In the genomic region with DNA sequence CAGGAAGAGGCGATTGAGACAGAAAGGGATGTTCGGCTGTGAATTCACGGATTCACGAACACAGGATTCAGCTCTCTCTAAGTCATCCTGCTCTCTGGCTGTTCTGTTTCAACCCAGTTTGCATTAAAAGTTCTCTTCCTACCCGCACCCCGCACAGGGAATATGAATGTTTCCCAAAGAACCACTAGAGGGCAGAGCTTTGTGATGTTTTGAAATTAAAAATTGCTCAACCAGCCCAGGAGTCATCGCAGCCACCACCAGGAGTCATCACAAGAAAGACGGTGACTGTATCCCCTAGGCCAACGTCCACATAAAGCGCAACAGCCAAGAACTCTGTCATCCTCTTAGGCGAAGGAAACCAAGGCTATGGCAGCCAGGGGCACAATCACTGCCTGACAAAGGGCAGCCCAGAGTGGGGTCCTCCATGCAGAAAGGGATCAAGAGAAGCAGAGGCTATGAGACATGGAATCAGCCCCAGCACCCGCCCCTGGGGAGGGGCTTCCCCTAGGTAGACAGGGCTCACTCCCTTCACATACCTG, we compare ENCODE assay signal across 8 cellular contexts.
DNase-seq lines count a peak whose midpoint lies in the region; ATAC-seq, FAIRE-seq and TF ChIP-seq lines count a peak whose summit lies in the region.

No MANE protein-coding gene starts in this region.

- no peaks in the 10 kb centered on the region for H3K36me3 ChIP-seq in psoas muscle (ENCODE audit: insufficient read depth in 1 of 2, low read depth in 1 of 2)

- no peaks in the 10 kb centered on the region for H3K9me3 ChIP-seq in AG04450 (ENCODE audit: control insufficient read depth, insufficient read depth, low read length)
- no peaks in the 10 kb centered on the region for H3K9me3 ChIP-seq in psoas muscle

- intact Hi-C loops in psoas muscle (cut with DNase I), result loop anchor here in 1 of 2 donors (10.0 kb wide), 1 partner anchor 482 kb away; the partner anchor contains the start of gene CCDC73

- H3K27ac ChIP-seq in AG04450 (ENCODE audit: low read depth, low read length) (no peak overlapping the region), psoas muscle (no peak overlapping the region)

- H3K4me3 ChIP-seq in AG04450 (ENCODE audit: low read depth, low read length) (no peak overlapping the region), foreskin fibroblast (ENCODE audit: low read depth in 1 of 2, low read length in 2 of 2) (no peak overlapping the region), psoas muscle (no peak overlapping the region)
- peak overlapping the region; percentile 13; the same call in 1 of the 2 replicates for H3K4me3 ChIP-seq in Jurkat, Clone E6-1 (ENCODE audit: low read length)

- no peaks in the 10 kb centered on the region for H3K4me1 ChIP-seq in psoas muscle

- no peak for DNase-seq in AG04450 (ENCODE audit: low read depth, low spot score)
- DNase-seq in GM10248 (ENCODE audit: extremely low spot score), result peak; percentile 38
- peak; percentile 73 for DNase-seq in Jurkat, Clone E6-1 (ENCODE audit: low read depth, low spot score)
- peak; percentile 19 to 44 for DNase-seq in foreskin fibroblast
- no peak for DNase-seq in psoas muscle
- DNase-seq in NCI-H2029 (lab: John Stamatoyannopoulos, UW), result no peak

- CTCF ChIA-PET in AG04450 (lab: Charles Lee), result interaction anchor here (0.6 to 1.2 kb wide), 9 partner anchors 9 to 627 kb away, joined by 3 to 18 read pairs (median 4); no protein-coding TSS in a partner anchor
- CTCF ChIA-PET in GM10248 (lab: Yijun Ruan, JAX), result interaction anchor here (0.8 to 1.2 kb wide), 9 partner anchors 9 to 480 kb away, joined by 3 to 10 read pairs (median 3); no protein-coding TSS in a partner anchor

- peaks cover 2% of the 10 kb centered on the region for H3K27me3 ChIP-seq in AG04450 (ENCODE audit: control insufficient read depth, insufficient read depth, low read length)
- peaks cover 0 to 4% (median 0%) of the 10 kb centered on the region in 3 donors for H3K27me3 ChIP-seq in psoas muscle (ENCODE audit: insufficient read depth in 3 of 3, low read length in 2 of 3)

- POLR2A ChIA-PET in AG04450 (lab: Yijun Ruan, JAX), result no interaction called here
- POLR2A ChIA-PET in GM10248 (lab: Yijun Ruan, JAX), result no interaction called here

- TF ChIP-seq CTCF in AG04450 (IDR thresholded peaks at IDR 0.05; ENCODE audit: low read depth, low read length) (peak; percentile 58), GM10248 (IDR thresholded peaks at IDR 0.05; ENCODE audit: control extremely low read depth, extremely low read depth, low read depth, missing control alignments) (peak; percentile 45), foreskin fibroblast (IDR thresholded peaks at IDR 0.05; ENCODE audit: low read depth, low read length) (peak; percentile 49), psoas muscle (IDR thresholded peaks at IDR 0.05) (peak; percentile 17)

- 34 to 38% (median 36%) methylated on average over 12 of the region's 12 CpGs for WGBS in psoas muscle, 3 donors

- FAIRE-seq in TTC549 (lab: Jason Lieb, UNC), result peak; percentile 32

- ATAC-seq in psoas muscle (peak in 3 of 4 donors; percentile 40 to 53 (median 49)), GM21360 (IDR thresholded peaks at IDR 0.05; ENCODE audit: unreplicated experiment) (no peak)

Comparison
In these comparisons a context has a peak if more than half of its experiments do, and no peak if none do; other contexts are left out.
1. DNase-seq: peak in GM10248 (single experiment), Jurkat, Clone E6-1 (single experiment) and foreskin fibroblast (2 of 2); none in AG04450 (single experiment), psoas muscle (0 of 2) and NCI-H2029 (single experiment).
2. Peak in every context shown above with its lines, with median percentiles within 50 percentile points of each other: CTCF ChIP-seq.